In the genomic region with DNA sequence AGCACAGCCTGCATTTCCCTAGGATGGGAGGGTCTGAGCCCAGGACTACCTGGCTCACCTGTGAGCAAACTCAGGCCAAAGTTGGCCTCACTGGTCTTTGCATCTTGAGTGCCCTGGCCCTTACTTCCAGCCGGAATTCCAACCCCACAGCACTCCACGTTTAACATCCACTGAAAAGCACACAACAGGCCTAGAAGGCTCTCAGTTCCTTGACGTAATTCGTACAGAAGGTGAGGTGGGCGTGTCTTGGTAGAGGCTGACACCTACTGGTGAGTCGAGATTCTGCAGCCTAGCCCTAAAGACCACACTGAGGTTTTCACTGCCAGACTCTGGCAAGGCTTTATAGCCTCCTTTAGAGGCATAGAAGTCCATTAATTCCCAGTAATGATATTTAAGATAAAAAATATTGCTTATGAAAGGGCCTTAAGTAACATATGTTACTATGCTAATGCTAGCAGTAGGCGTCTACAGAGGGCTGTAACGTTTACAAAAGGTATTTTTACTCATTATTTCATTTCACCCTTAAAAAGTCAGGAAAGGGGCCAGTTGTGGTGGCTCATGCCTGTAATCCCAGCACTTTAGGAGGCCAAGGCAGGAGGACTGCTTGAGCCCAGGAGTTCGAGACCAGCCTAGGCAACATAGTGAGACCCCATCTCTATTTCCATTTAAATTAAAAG, we compare ENCODE assay signal across 1 cellular context.
TF ChIP-seq lines count a peak whose summit lies in the region.

No MANE protein-coding gene starts in this region.

TF ChIP-seq in K562, 482 proteins besides CTCF, POLR2A, EP300 and RAD21 (continued from another document and continues in another):
- TF ChIP-seq, protein P1, sequence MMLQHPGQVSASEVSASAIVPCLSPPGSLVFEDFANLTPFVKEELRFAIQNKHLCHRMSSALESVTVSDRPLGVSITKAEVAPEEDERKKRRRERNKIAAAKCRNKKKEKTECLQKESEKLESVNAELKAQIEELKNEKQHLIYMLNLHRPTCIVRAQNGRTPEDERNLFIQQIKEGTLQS (IDR thresholded peaks at IDR 0.05): no peak
- TF ChIP-seq, protein P1 (CRISPR knock-in tag; conservative IDR thresholded peaks at IDR 0.05): no peak
- TF ChIP-seq NFRKB (IDR thresholded peaks at IDR 0.05; ENCODE audit: low read depth) (no peak), DDX20 (tag; IDR thresholded peaks at IDR 0.05; ENCODE audit: low read depth) (no peak), ZNF518B (CRISPR knock-in tag; IDR thresholded peaks at IDR 0.05) (no peak), RBFOX2 (IDR thresholded peaks at IDR 0.05; ENCODE audit: low read depth, low read length) (no peak), ZNF354B (CRISPR knock-in tag; IDR thresholded peaks at IDR 0.05) (no peak), ZNF197 (CRISPR knock-in tag; IDR thresholded peaks at IDR 0.05; ENCODE audit: low read depth) (no peak), JUND (IDR thresholded peaks at IDR 0.05; ENCODE audit: borderline replicate concordance, low read depth, low read length) (peak; percentile 73), JUND (tag; IDR thresholded peaks at IDR 0.05; ENCODE audit: borderline replicate concordance, low read depth, low read length) (peak; percentile 64; the same call in 1 of the 3 replicates), ZNF24 (IDR thresholded peaks at IDR 0.05) (0 out of 2 replicates have a peak, but pooled peaks have one; percentile 42), RUNX1 (IDR thresholded peaks at IDR 0.05; ENCODE audit: low read depth) (no peak), RNF219 (CRISPR knock-in tag; IDR thresholded peaks at IDR 0.05) (no peak), CXXC5 (CRISPR knock-in tag; IDR thresholded peaks at IDR 0.05) (no peak), PHF20 (IDR thresholded peaks at IDR 0.05; ENCODE audit: partially characterized antibody) (no peak), KLF13 (tag; IDR thresholded peaks at IDR 0.05; ENCODE audit: borderline replicate concordance, low read depth) (peak; percentile 96), JUNB (CRISPR knock-in tag; conservative IDR thresholded peaks at IDR 0.05) (no peak), E2F3 (CRISPR knock-in tag; IDR thresholded peaks at IDR 0.05) (no peak), ZNF232 (CRISPR knock-in tag; IDR thresholded peaks at IDR 0.05) (no peak), CREB1 (IDR thresholded peaks at IDR 0.05) (no peak), CREB1 (CRISPR knock-in tag; IDR thresholded peaks at IDR 0.05) (peak; percentile 64; the same call in 1 of the 2 replicates), USF2 (CRISPR knock-in tag; IDR thresholded peaks at IDR 0.05) (no peak), U2AF1 (optimal IDR thresholded peaks at IDR 0.05; ENCODE audit: low read depth, low read length) (no peak), ZSCAN32 (CRISPR knock-in tag; IDR thresholded peaks at IDR 0.05) (no peak), IFI16 (CRISPR knock-in tag; IDR thresholded peaks at IDR 0.05) (no peak), BDP1 (IDR thresholded peaks at IDR 0.05; ENCODE audit: insufficient read depth, insufficient read length) (no peak), NFXL1 (CRISPR knock-in tag; IDR thresholded peaks at IDR 0.05) (no peak), SNIP1 (IDR thresholded peaks at IDR 0.05; ENCODE audit: low read depth) (no peak), CC2D1A (IDR thresholded peaks at IDR 0.05) (peak; percentile 65), CBX1 (IDR thresholded peaks at IDR 0.05; ENCODE audit: low read depth) (peak; percentile 86; the same call in 1 of the 2 replicates), RBM17 (IDR thresholded peaks at IDR 0.05; ENCODE audit: borderline replicate concordance, low read depth, low read length) (no peak), PRMT5 (CRISPR knock-in tag; IDR thresholded peaks at IDR 0.05) (no peak), THRB (CRISPR knock-in tag; conservative IDR thresholded peaks at IDR 0.05) (no peak), RBM39 (optimal IDR thresholded peaks at IDR 0.05; ENCODE audit: low read depth, low read length) (no peak), TRIM24 (IDR thresholded peaks at IDR 0.05) (peak in 1 of 2 experiments; percentile 23; a peak in 1 of 4 replicates), DIDO1 (tag; IDR thresholded peaks at IDR 0.05; ENCODE audit: low read depth) (no peak)
- TF ChIP-seq, protein P2, sequence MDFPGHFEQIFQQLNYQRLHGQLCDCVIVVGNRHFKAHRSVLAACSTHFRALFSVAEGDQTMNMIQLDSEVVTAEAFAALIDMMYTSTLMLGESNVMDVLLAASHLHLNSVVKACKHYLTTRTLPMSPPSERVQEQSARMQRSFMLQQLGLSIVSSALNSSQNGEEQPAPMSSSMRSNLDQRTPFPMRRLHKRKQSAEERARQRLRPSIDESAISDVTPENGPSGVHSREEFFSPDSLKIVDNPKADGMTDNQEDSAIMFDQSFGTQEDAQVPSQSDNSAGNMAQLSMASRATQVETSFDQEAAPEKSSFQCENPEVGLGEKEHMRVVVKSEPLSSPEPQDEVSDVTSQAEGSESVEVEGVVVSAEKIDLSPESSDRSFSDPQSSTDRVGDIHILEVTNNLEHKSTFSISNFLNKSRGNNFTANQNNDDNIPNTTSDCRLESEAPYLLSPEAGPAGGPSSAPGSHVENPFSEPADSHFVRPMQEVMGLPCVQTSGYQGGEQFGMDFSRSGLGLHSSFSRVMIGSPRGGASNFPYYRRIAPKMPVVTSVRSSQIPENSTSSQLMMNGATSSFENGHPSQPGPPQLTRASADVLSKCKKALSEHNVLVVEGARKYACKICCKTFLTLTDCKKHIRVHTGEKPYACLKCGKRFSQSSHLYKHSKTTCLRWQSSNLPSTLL (IDR thresholded peaks at IDR 0.05): no peak
- TF ChIP-seq, protein P3, sequence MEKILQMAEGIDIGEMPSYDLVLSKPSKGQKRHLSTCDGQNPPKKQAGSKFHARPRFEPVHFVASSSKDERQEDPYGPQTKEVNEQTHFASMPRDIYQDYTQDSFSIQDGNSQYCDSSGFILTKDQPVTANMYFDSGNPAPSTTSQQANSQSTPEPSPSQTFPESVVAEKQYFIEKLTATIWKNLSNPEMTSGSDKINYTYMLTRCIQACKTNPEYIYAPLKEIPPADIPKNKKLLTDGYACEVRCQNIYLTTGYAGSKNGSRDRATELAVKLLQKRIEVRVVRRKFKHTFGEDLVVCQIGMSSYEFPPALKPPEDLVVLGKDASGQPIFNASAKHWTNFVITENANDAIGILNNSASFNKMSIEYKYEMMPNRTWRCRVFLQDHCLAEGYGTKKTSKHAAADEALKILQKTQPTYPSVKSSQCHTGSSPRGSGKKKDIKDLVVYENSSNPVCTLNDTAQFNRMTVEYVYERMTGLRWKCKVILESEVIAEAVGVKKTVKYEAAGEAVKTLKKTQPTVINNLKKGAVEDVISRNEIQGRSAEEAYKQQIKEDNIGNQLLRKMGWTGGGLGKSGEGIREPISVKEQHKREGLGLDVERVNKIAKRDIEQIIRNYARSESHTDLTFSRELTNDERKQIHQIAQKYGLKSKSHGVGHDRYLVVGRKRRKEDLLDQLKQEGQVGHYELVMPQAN (IDR thresholded peaks at IDR 0.05; ENCODE audit: borderline replicate concordance): no peak
- TF ChIP-seq, protein P4, sequence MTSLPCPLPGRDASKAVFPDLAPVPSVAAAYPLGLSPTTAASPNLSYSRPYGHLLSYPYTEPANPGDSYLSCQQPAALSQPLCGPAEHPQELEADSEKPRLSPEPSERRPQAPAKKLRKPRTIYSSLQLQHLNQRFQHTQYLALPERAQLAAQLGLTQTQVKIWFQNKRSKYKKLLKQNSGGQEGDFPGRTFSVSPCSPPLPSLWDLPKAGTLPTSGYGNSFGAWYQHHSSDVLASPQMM (CRISPR knock-in tag; IDR thresholded peaks at IDR 0.05): no peak
